Comparison of ENCODE assay signal across 1 cellular context in genomic region chr1:185316163-185317033, GRCh38.
TF ChIP-seq lines count a peak whose summit lies in the region.

No MANE protein-coding gene starts in this region.

TF ChIP-seq in HEK293, 187 proteins besides CTCF, POLR2A, EP300 and RAD21 (continued from another document and continues in another):
- TF ChIP-seq INSM2 (tag by site-specific recombination; IDR thresholded peaks at IDR 0.05) (peak; percentile 65; the same call in 1 of the 2 replicates), GLIS2 (tag by site-specific recombination; IDR thresholded peaks at IDR 0.05) (peak; percentile 63), ZBTB6 (tag by site-specific recombination; IDR thresholded peaks at IDR 0.05) (0 out of 2 replicates have a peak, but pooled peaks have one; percentile 10), HIC1 (tag by site-specific recombination; IDR thresholded peaks at IDR 0.05) (peak; percentile 92), YY2 (tag by site-specific recombination; IDR thresholded peaks at IDR 0.05) (no peak), ZXDB (tag by site-specific recombination; IDR thresholded peaks at IDR 0.05) (peak; percentile 79), ZNF10 (tag by site-specific recombination; IDR thresholded peaks at IDR 0.05) (peak; percentile 96), ZNF404 (tag by site-specific recombination; IDR thresholded peaks at IDR 0.05) (no peak), ZNF214 (tag by site-specific recombination; IDR thresholded peaks at IDR 0.05; ENCODE audit: borderline replicate concordance) (no peak), GLIS1 (tag by site-specific recombination; IDR thresholded peaks at IDR 0.05) (peak; percentile 44; the same call in 1 of the 2 replicates), ZEB2 (tag by site-specific recombination; IDR thresholded peaks at IDR 0.05) (no peak), ZSCAN30 (tag by site-specific recombination; IDR thresholded peaks at IDR 0.05) (peak; percentile 9; the same call in 1 of the 2 replicates), SP3 (tag by site-specific recombination; IDR thresholded peaks at IDR 0.05) (peak; percentile 73), MZF1 (tag by site-specific recombination; IDR thresholded peaks at IDR 0.05; ENCODE audit: borderline replicate concordance) (no peak), ZFP3 (tag by site-specific recombination; IDR thresholded peaks at IDR 0.05; ENCODE audit: low read depth) (no peak), ZNF239 (tag by site-specific recombination; IDR thresholded peaks at IDR 0.05) (no peak), BCL11B (tag by site-specific recombination; IDR thresholded peaks at IDR 0.05; ENCODE audit: low read depth) (0 out of 2 replicates have a peak, but pooled peaks have one; percentile 18), KLF8 (tag by site-specific recombination; IDR thresholded peaks at IDR 0.05) (peak; percentile 88), ZNF488 (tag by site-specific recombination; IDR thresholded peaks at IDR 0.05) (no peak), ZNF561 (tag by site-specific recombination; IDR thresholded peaks at IDR 0.05; ENCODE audit: borderline replicate concordance) (0 out of 2 replicates have a peak, but pooled peaks have one; percentile 49), SP2 (tag by site-specific recombination; IDR thresholded peaks at IDR 0.05) (peak; percentile 92), ZSCAN5A (tag by site-specific recombination; IDR thresholded peaks at IDR 0.05) (no peak), ZNF670 (tag by site-specific recombination; IDR thresholded peaks at IDR 0.05; ENCODE audit: low read depth) (no peak), ZNF324 (tag by site-specific recombination; IDR thresholded peaks at IDR 0.05) (no peak), KLF9 (tag by site-specific recombination; IDR thresholded peaks at IDR 0.05; ENCODE audit: low read depth) (peak; percentile 79), BCL11A (tag by site-specific recombination; IDR thresholded peaks at IDR 0.05; ENCODE audit: low read depth) (0 out of 2 replicates have a peak, but pooled peaks have one; percentile 30), ZNF341 (tag by site-specific recombination; IDR thresholded peaks at IDR 0.05; ENCODE audit: low read depth) (0 out of 2 replicates have a peak, but pooled peaks have one; percentile 9), ZNF529 (tag by site-specific recombination; IDR thresholded peaks at IDR 0.05; ENCODE audit: insufficient replicate concordance) (no peak), ZNF335 (tag by site-specific recombination; conservative IDR thresholded peaks at IDR 0.05) (peak; percentile 92), HOXD13 (CRISPR knock-in tag; IDR thresholded peaks at IDR 0.05; ENCODE audit: borderline replicate concordance) (no peak), ZBTB11 (tag by site-specific recombination; conservative IDR thresholded peaks at IDR 0.05; ENCODE audit: low read depth) (0 out of 2 replicates have a peak, but pooled peaks have one; percentile 10), ZNF169 (tag by site-specific recombination; IDR thresholded peaks at IDR 0.05) (no peak)
- TF ChIP-seq, protein P1, sequence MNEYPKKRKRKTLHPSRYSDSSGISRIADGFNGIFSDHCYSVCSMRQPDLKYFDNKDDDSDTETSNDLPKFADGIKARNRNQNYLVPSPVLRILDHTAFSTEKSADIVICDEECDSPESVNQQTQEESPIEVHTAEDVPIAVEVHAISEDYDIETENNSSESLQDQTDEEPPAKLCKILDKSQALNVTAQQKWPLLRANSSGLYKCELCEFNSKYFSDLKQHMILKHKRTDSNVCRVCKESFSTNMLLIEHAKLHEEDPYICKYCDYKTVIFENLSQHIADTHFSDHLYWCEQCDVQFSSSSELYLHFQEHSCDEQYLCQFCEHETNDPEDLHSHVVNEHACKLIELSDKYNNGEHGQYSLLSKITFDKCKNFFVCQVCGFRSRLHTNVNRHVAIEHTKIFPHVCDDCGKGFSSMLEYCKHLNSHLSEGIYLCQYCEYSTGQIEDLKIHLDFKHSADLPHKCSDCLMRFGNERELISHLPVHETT (tag by site-specific recombination; IDR thresholded peaks at IDR 0.05) = 0 out of 2 replicates have a peak, but pooled peaks have one; percentile 61
- TF ChIP-seq, protein P2, sequence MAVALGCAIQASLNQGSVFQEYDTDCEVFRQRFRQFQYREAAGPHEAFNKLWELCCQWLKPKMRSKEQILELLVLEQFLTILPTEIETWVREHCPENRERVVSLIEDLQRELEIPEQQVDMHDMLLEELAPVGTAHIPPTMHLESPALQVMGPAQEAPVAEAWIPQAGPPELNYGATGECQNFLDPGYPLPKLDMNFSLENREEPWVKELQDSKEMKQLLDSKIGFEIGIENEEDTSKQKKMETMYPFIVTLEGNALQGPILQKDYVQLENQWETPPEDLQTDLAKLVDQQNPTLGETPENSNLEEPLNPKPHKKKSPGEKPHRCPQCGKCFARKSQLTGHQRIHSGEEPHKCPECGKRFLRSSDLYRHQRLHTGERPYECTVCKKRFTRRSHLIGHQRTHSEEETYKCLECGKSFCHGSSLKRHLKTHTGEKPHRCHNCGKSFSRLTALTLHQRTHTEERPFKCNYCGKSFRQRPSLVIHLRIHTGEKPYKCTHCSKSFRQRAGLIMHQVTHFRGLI (tag by site-specific recombination; IDR thresholded peaks at IDR 0.05) = peak; percentile 82
- TF ChIP-seq, protein P3, sequence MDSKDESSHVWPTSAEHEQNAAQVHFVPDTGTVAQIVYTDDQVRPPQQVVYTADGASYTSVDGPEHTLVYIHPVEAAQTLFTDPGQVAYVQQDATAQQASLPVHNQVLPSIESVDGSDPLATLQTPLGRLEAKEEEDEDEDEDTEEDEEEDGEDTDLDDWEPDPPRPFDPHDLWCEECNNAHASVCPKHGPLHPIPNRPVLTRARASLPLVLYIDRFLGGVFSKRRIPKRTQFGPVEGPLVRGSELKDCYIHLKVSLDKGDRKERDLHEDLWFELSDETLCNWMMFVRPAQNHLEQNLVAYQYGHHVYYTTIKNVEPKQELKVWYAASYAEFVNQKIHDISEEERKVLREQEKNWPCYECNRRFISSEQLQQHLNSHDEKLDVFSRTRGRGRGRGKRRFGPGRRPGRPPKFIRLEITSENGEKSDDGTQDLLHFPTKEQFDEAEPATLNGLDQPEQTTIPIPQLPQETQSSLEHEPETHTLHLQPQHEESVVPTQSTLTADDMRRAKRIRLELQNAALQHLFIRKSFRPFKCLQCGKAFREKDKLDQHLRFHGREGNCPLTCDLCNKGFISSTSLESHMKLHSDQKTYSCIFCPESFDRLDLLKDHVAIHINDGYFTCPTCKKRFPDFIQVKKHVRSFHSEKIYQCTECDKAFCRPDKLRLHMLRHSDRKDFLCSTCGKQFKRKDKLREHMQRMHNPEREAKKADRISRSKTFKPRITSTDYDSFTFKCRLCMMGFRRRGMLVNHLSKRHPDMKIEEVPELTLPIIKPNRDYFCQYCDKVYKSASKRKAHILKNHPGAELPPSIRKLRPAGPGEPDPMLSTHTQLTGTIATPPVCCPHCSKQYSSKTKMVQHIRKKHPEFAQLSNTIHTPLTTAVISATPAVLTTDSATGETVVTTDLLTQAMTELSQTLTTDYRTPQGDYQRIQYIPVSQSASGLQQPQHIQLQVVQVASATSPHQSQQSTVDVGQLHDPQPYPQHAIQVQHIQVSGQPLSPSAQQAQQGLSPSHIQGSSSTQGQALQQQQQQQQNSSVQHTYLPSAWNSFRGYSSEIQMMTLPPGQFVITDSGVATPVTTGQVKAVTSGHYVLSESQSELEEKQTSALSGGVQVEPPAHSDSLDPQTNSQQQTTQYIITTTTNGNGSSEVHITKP (tag by site-specific recombination; IDR thresholded peaks at IDR 0.05) = peak; percentile 19; the same call in 1 of the 2 replicates
- TF ChIP-seq, protein P4, sequence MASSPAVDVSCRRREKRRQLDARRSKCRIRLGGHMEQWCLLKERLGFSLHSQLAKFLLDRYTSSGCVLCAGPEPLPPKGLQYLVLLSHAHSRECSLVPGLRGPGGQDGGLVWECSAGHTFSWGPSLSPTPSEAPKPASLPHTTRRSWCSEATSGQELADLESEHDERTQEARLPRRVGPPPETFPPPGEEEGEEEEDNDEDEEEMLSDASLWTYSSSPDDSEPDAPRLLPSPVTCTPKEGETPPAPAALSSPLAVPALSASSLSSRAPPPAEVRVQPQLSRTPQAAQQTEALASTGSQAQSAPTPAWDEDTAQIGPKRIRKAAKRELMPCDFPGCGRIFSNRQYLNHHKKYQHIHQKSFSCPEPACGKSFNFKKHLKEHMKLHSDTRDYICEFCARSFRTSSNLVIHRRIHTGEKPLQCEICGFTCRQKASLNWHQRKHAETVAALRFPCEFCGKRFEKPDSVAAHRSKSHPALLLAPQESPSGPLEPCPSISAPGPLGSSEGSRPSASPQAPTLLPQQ (tag by site-specific recombination; IDR thresholded peaks at IDR 0.05) = 0 out of 2 replicates have a peak, but pooled peaks have one; percentile 8
